In genomic region chr2:174125151-174125550, GRCh38 we compare ENCODE assay signal across 21 cellular contexts.
DNase-seq lines count a peak whose midpoint lies in the region; ATAC-seq and TF ChIP-seq lines count a peak whose summit lies in the region.
"Had no signal": no experiment of that assay in that cellular context is flagged by ENCODE, and none has a peak within 500 bp of the region (broad histone marks: within the 10 kb centered on the region; RNA-seq: fewer than 3 reads in every experiment).

No MANE protein-coding gene starts in this region.

- H3K36me3 ChIP-seq in GM23338 (ENCODE audit: insufficient read depth) (no peaks in the 10 kb centered on the region), ectodermal cell (ENCODE audit: control insufficient read depth, insufficient read depth, low read length) (no peaks in the 10 kb centered on the region)
- H3K36me3 ChIP-seq: Peyer's patch had no signal

- peak overlapping the region; percentile 44 for H3K4me3 Mint-ChIP-seq in GM23338
- H3K4me3 Mint-ChIP-seq: stimulated activated memory B cell treated with anti-CD40 and anti-IgM and Interleukin-4, amounts not matched to agents 10 μg/mL and 1 μg/mL and 100 μg/mL, for 72 hours had no signal

- peak overlapping the region; percentile 70 for H3K4me2 ChIP-seq in GM23338

- H3K4me1 Mint-ChIP-seq in GM23338 = peaks cover 63% of the 10 kb centered on the region

- no peaks in the 10 kb centered on the region for H3K9me3 Mint-ChIP-seq in GM23338
- H3K9me3 Mint-ChIP-seq: activated T-helper 2 cell treated with anti-CD3 and anti-CD28 coated beads, Interferon-gamma antibody, Interleukin-2, Interleukin-4, amounts not matched to agents 10 μg/mL and 5 μg/mL and 100 μg/mL, durations not matched to agents 14 hours and 24 hours and 36 hours; neural crest cell; stimulated activated memory B cell treated with anti-CD40 and anti-IgM and Interleukin-4, amounts not matched to agents 10 μg/mL and 1 μg/mL and 100 μg/mL, for 72 hours had no signal

- H3K27ac ChIP-seq in GM23338 (ENCODE audit: low read depth) (peak overlapping the region; percentile 89), ectodermal cell (ENCODE audit: insufficient read depth, low read depth, low read length, poor library complexity, severe bottlenecking) (peak overlapping the region; percentile 11)
- H3K27ac ChIP-seq: BLaER1, Peyer's patch had no signal

- H3K9me2 ChIP-seq in GM23338 (ENCODE audit: insufficient read depth) = no peaks in the 10 kb centered on the region

- H3K9me3 ChIP-seq in ectodermal cell (ENCODE audit: control insufficient read depth, low read length) = no peaks in the 10 kb centered on the region
- H3K9me3 ChIP-seq: BLaER1, Peyer's patch had no signal

- DNase-seq in GM23338 (ENCODE audit: low spot score) = peak; percentile 22
- peak; percentile 54 for DNase-seq in NCI-H1092 treated with DMSO at 0.1 percent for 48 hours (lab: John Stamatoyannopoulos, UW)
- peak; percentile 92 for DNase-seq in NCI-H2227 treated with DMSO at 0.1 percent for 48 hours (lab: John Stamatoyannopoulos, UW)
- DNase-seq in Ammon's horn (ENCODE audit: low spot score) = no peak
- DNase-seq in epidermal melanocyte (ENCODE audit: insufficient read length, low spot score) = no peak
- DNase-seq: activated CD8-positive, alpha-beta memory T cell treated with anti-CD3 and anti-CD28 coated beads, Interleukin-2, amount 50 U/mL, for 48 hours; effector CD4-positive, alpha-beta T cell; HCEC 1CT; hippocampal formation; MM.1S; Peyer's patch; T-helper 2 cell had no signal

- H2AFZ ChIP-seq in GM23338 = no peak overlapping the region

- peaks cover 7% of the 10 kb centered on the region for H3F3A ChIP-seq in GM23338 (replicated peaks; ENCODE audit: low read depth)

- no peaks in the 10 kb centered on the region for H4K20me1 ChIP-seq in GM23338 (replicated peaks; ENCODE audit: insufficient read depth)
- H4K20me1 ChIP-seq: BLaER1 had no signal

- no peaks in the 10 kb centered on the region; the same call in 2 of the 3 replicates for H3K36me3 Mint-ChIP-seq in GM23338 (ENCODE audit: low read depth)

- WGBS in ectodermal cell, 2 experiments = 20 to 32% methylated on average over 2 to 3 of the region's 4 CpGs

- H3K27me3 ChIP-seq in GM23338 (ENCODE audit: insufficient read depth) (no peaks in the 10 kb centered on the region), ectodermal cell (ENCODE audit: control insufficient read depth, insufficient read depth, low read length, poor library complexity, severe bottlenecking) (no peaks in the 10 kb centered on the region)
- H3K27me3 ChIP-seq: BLaER1, Peyer's patch had no signal

- H3K4me1 ChIP-seq in GM23338 (ENCODE audit: insufficient read depth) (peaks cover 64% of the 10 kb centered on the region), ectodermal cell (ENCODE audit: control insufficient read depth, insufficient read depth, low read length) (peaks cover 19% of the 10 kb centered on the region)
- H3K4me1 ChIP-seq: Peyer's patch had no signal

- ATAC-seq in GM23338 = peak; percentile 41
- no peak for ATAC-seq in GM18519 (IDR thresholded peaks at IDR 0.05; ENCODE audit: low FRiP score, unreplicated experiment)
- ATAC-seq in HG02885 (IDR thresholded peaks at IDR 0.05; ENCODE audit: poor library complexity, unreplicated experiment) = no peak
- ATAC-seq: esophagus mucosa; K562; stimulated activated memory B cell treated with anti-CD40 and anti-IgM and Interleukin-4, amounts not matched to agents 10 μg/mL and 1 μg/mL and 100 μg/mL, for 72 hours had no signal

- H3K27me3 Mint-ChIP-seq in GM23338 (ENCODE audit: insufficient read depth, low read depth, poor library complexity) = peaks cover 3% of the 10 kb centered on the region
- H3K27me3 Mint-ChIP-seq: stimulated activated memory B cell treated with anti-CD40 and anti-IgM and Interleukin-4, amounts not matched to agents 10 μg/mL and 1 μg/mL and 100 μg/mL, for 72 hours had no signal

- H3K4me3 ChIP-seq in GM23338 (no peak overlapping the region), ectodermal cell (ENCODE audit: insufficient read depth, low read depth, low read length) (no peak overlapping the region)
- H3K4me3 ChIP-seq: BLaER1, K562, Peyer's patch had no signal

- H3K27ac Mint-ChIP-seq in GM23338 = peak overlapping the region; percentile 94
- H3K27ac Mint-ChIP-seq: activated T-helper 2 cell treated with anti-CD3 and anti-CD28 coated beads, Interferon-gamma antibody, Interleukin-2, Interleukin-4, amounts not matched to agents 10 μg/mL and 5 μg/mL and 100 μg/mL, durations not matched to agents 14 hours and 24 hours and 36 hours; stimulated activated memory B cell treated with anti-CD40 and anti-IgM and Interleukin-4, amounts not matched to agents 10 μg/mL and 1 μg/mL and 100 μg/mL, for 72 hours had no signal

- no peaks in the 10 kb centered on the region for H3K79me2 ChIP-seq in GM23338 (replicated peaks; ENCODE audit: insufficient read depth)

- no peak for TF ChIP-seq CTCF in GM23338 (conservative IDR thresholded peaks at IDR 0.05; ENCODE audit: low read depth in 2 of 2)

TF ChIP-seq in GM23338, 12 proteins besides CTCF, POLR2A, EP300 and RAD21:
- TF ChIP-seq ETS1 (IDR thresholded peaks at IDR 0.05) = no peak
- no peak for TF ChIP-seq EZH2 (IDR thresholded peaks at IDR 0.05; ENCODE audit: low read depth, unreplicated experiment)
- no peak for TF ChIP-seq EZH2phosphoT487 (IDR thresholded peaks at IDR 0.05; ENCODE audit: unreplicated experiment)

Comparison
In these comparisons a context has a peak if more than half of its experiments do, and no peak if none do; other contexts are left out.
1. DNase-seq: peak in GM23338 (single experiment), NCI-H1092 treated with DMSO at 0.1 percent for 48 hours (single experiment) and NCI-H2227 treated with DMSO at 0.1 percent for 48 hours (single experiment); none in Ammon's horn (single experiment) and epidermal melanocyte (single experiment).